13 cellular contexts compared by ENCODE assay signal in the genomic region with DNA sequence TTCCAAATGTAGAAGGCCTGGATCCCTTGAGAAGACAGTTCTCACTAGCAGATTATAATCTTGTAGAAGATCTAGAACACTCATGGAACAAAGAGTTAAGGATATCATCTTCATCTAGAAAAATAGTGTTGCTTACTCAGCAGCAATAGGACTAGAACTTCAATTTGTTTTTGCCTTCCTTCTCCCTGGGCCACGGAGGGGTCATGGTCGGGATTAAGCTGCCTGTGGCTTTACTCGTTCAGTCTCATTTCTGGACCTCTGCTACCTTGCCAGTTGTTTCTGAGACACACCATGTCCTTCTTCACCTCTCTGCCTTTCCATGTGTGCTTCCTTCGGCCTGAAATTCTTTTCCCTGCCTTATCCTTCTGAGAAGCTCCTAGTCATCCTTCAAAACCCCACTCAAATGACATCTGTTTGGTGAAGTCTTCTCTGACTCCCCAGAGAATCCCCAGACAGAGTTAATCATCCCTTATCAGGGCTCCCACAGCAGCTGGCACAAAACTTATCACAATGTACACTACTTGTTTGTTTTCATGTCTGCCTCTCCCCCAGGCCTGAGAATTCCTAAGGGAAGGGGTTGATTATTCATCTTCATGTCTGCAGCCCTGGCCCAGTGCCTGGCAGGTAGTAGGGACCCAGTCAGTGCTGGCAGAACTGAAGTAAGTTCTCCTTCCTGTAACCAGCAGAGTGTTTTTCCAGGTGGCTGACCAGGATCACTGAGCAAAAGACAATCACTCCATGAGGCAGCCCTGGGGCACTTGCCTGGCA. TPM values are rescaled to one million over a fixed set of nuclear protein-coding genes. Genes with fewer than 3 reads are reported as not detected.
DNase-seq lines count a peak whose midpoint lies in the region; ATAC-seq, FAIRE-seq and TF ChIP-seq lines count a peak whose summit lies in the region.
"Had no signal": no experiment of that assay in that cellular context is flagged by ENCODE, and none has a peak within 500 bp of the region (broad histone marks: within the 10 kb centered on the region; RNA-seq: fewer than 3 reads in every experiment).

No MANE protein-coding gene starts in this region.

- H2BK20ac ChIP-seq in H1 (ENCODE audit: low read length): no peak overlapping the region

- H4K91ac ChIP-seq in H1 (replicated peaks; ENCODE audit: insufficient read length, low read length): no peak overlapping the region

- H3K9me2 ChIP-seq in PC-9 (ENCODE audit: insufficient read depth): peaks cover 4% of the 10 kb centered on the region; the same call in 1 of the 2 replicates

- peaks cover 30% of the 10 kb centered on the region for H3K4me1 ChIP-seq in PC-9 (replicated peaks; ENCODE audit: insufficient read depth)
- peaks cover 0 to 2% (median 0%) of the 10 kb centered on the region in 4 experiments; a peak in 1 of 7 replicates for H3K4me1 ChIP-seq in H1 (replicated peaks in 1 of 4; ENCODE audit: control insufficient read depth in 3 of 4, insufficient read depth in 4 of 4, low read length in 3 of 4)
- peaks cover 13% of the 10 kb centered on the region for H3K4me1 ChIP-seq in mesodermal cell (ENCODE audit: control insufficient read depth, insufficient read depth, low read length, poor library complexity, severe bottlenecking)
- no peaks in the 10 kb centered on the region for H3K4me1 ChIP-seq in prostate gland (replicated peaks)

- TF ChIP-seq EP300 in H1 (IDR thresholded peaks at IDR 0.05; ENCODE audit: borderline replicate concordance in 1 of 2, low read depth in 2 of 2, low read length in 2 of 2): no peak

- peak; percentile 93 for DNase-seq in Daoy (ENCODE audit: low read depth)
- DNase-seq in PC-9: peak; percentile 72 to 88
- DNase-seq in H1 (ENCODE audit: low read depth in 1 of 2, low spot score in 2 of 2): no peak
- DNase-seq in activated CD4-positive, alpha-beta memory T cell treated with anti-CD3 and anti-CD28 coated beads for 36 hours: no peak
- no peak for DNase-seq in prostate gland (ENCODE audit: low spot score)
- no peak for DNase-seq in caudate nucleus (lab: John Stamatoyannopoulos, UW)
- no peak for DNase-seq in activated CD8-positive, alpha-beta memory T cell treated with anti-CD3 and anti-CD28 coated beads, Interleukin-2, amount 10 ng/mL, durations not matched to agents 7 days and 5 days
- DNase-seq: activated CD4-positive, alpha-beta T cell treated with anti-CD3 and anti-CD28 coated beads for 1 hour; CD4-positive, CD25-positive, alpha-beta regulatory T cell; NCI-H1105 had no signal

- no peak for TF ChIP-seq RAD21 in H1 (IDR thresholded peaks at IDR 0.05 in 1 of 2, conservative IDR thresholded peaks at IDR 0.05 in 1 of 2; ENCODE audit: low read depth in 2 of 2, low read length in 2 of 2)

- H3K36me3 ChIP-seq in PC-9 (ENCODE audit: low read depth) (no peaks in the 10 kb centered on the region), H1 (ENCODE audit: control insufficient read depth in 2 of 4, insufficient read depth in 4 of 4, low read length in 3 of 4) (no peaks in the 10 kb centered on the region), mesodermal cell (ENCODE audit: control insufficient read depth, insufficient read depth, low read length) (no peaks in the 10 kb centered on the region), prostate gland (no peaks in the 10 kb centered on the region)

- no peak overlapping the region for H2BK5ac ChIP-seq in H1 (ENCODE audit: low read depth, low read length)

- no peaks in the 10 kb centered on the region; the same call in 1 of the 2 replicates for H3K9me3 ChIP-seq in PC-9 (ENCODE audit: insufficient read depth, low read depth)
- H3K9me3 ChIP-seq in H1 (ENCODE audit: insufficient read depth in 2 of 2, low read depth in 1 of 2, low read length in 1 of 2): no peaks in the 10 kb centered on the region; a peak in 2 of 4 replicates
- no peaks in the 10 kb centered on the region for H3K9me3 ChIP-seq in mesodermal cell (ENCODE audit: control insufficient read depth, low read length)
- no peaks in the 10 kb centered on the region for H3K9me3 ChIP-seq in prostate gland

- H4K20me1 ChIP-seq in PC-9 (ENCODE audit: insufficient read depth): no peaks in the 10 kb centered on the region
- no peaks in the 10 kb centered on the region for H4K20me1 ChIP-seq in H1 (replicated peaks in 1 of 2; ENCODE audit: control insufficient read depth in 1 of 2, insufficient read depth in 2 of 2, low read length in 2 of 2)

- H3K27me3 Mint-ChIP-seq in activated CD4-positive, alpha-beta memory T cell treated with anti-CD3 and anti-CD28 coated beads for 36 hours: peaks cover 3% of the 10 kb centered on the region
- H3K27me3 Mint-ChIP-seq in activated CD8-positive, alpha-beta memory T cell treated with anti-CD3 and anti-CD28 coated beads, Interleukin-2, amount 10 ng/mL, durations not matched to agents 7 days and 5 days: peaks cover 5% of the 10 kb centered on the region

- H3K56ac ChIP-seq in H1 (replicated peaks; ENCODE audit: insufficient read length, low read depth, low read length): no peak overlapping the region

- TF ChIP-seq CTCF in PC-9 (conservative IDR thresholded peaks at IDR 0.05) (no peak), H1 (IDR thresholded peaks at IDR 0.05; ENCODE audit: control extremely low read depth in 1 of 3, insufficient read depth in 1 of 3, low read depth in 1 of 3, low read length in 3 of 3) (no peak), prostate gland (IDR thresholded peaks at IDR 0.05) (no peak)

- no peak overlapping the region for H3K27ac Mint-ChIP-seq in activated CD4-positive, alpha-beta memory T cell treated with anti-CD3 and anti-CD28 coated beads for 36 hours
- no peak overlapping the region for H3K27ac Mint-ChIP-seq in activated CD8-positive, alpha-beta memory T cell treated with anti-CD3 and anti-CD28 coated beads, Interleukin-2, amount 10 ng/mL, durations not matched to agents 7 days and 5 days
- H3K27ac Mint-ChIP-seq: activated T-helper 1 cell treated with anti-CD3 and anti-CD28 coated beads, Interleukin-12 subunit alpha, Interleukin-12 subunit beta, Interleukin-2, Interleukin-4 antibody, amounts not matched to agents 30 ng/mL and 10 ng/mL and 1 ng/mL, durations not matched to agents 14 hours and 24 hours and 36 hours; brain had no signal

- no TSS peak for BruUV-seq in PC-9 (replicated peaks; lab: Mats Ljungman, UMichigan)

- TF ChIP-seq POLR2A in H1 (IDR thresholded peaks at IDR 0.05; ENCODE audit: control extremely low read depth in 1 of 2, low read depth in 2 of 2, low read length in 2 of 2): no peak
- TF ChIP-seq POLR2A in prostate gland (IDR thresholded peaks at IDR 0.05): no peak

- H3K79me1 ChIP-seq in H1 (ENCODE audit: low read depth, low read length): no peaks in the 10 kb centered on the region

- no peak for FAIRE-seq in H1 (lab: Jason Lieb, UNC)

- no peak for ATAC-seq in activated CD8-positive, alpha-beta memory T cell treated with anti-CD3 and anti-CD28 coated beads, Interleukin-2, amount 10 ng/mL, durations not matched to agents 7 days and 5 days

- H2BK15ac ChIP-seq in H1 (ENCODE audit: low read length): peak overlapping the region; percentile 29; the same call in 1 of the 2 replicates

- no peak overlapping the region for H4K5ac ChIP-seq in H1 (ENCODE audit: insufficient read length, low read depth, low read length)

- H3K27ac ChIP-seq in PC-9 (peak overlapping the region; percentile 24), H1 (ENCODE audit: low read depth, low read length) (no peak overlapping the region), mesodermal cell (ENCODE audit: low read depth, low read length, severe bottlenecking) (peak overlapping the region; percentile 66), prostate gland (no peak overlapping the region), caudate nucleus (ENCODE audit: low read depth, low read length) (no peak overlapping the region)

- H3K23ac ChIP-seq in H1 (ENCODE audit: insufficient read length): no peak overlapping the region

- intact Hi-C loops in PC-9 (cut with micrococcal nuclease; ENCODE audit: unreplicated experiment): loop anchor here (1.0 kb wide), 1 partner anchor 242 kb away; no protein-coding TSS in a partner anchor
- intact Hi-C loops in activated CD4-positive, alpha-beta memory T cell treated with anti-CD3 and anti-CD28 coated beads for 36 hours (cut with micrococcal nuclease): no loop called here
- intact Hi-C loops in prostate gland (cut with DNase I): loop anchor here (10.0 kb wide), 2 partner anchors 62 to 408 kb away; no protein-coding TSS in a partner anchor

- no peak overlapping the region for H4K8ac ChIP-seq in H1 (ENCODE audit: extremely low read depth, insufficient read depth, low read length)

- H3K4me3 ChIP-seq in PC-9 (no peak overlapping the region), H1 (ENCODE audit: extremely low read depth in 1 of 4, insufficient read depth in 2 of 4, low read depth in 3 of 4, low read length in 4 of 4) (no peak overlapping the region), mesodermal cell (ENCODE audit: extremely low read depth, insufficient read depth, low read length, poor library complexity, severe bottlenecking) (no peak overlapping the region), prostate gland (no peak overlapping the region)

- H3K4ac ChIP-seq in H1 (replicated peaks; ENCODE audit: insufficient read length, low read depth, low read length): no peak overlapping the region

- H2AK5ac ChIP-seq in H1 (ENCODE audit: low read depth, low read length): no peak overlapping the region

- no peak overlapping the region for H2BK120ac ChIP-seq in H1 (replicated peaks; ENCODE audit: low read depth, low read length)

- H3K79me2 ChIP-seq in PC-9 (ENCODE audit: low read depth) (no peaks in the 10 kb centered on the region), H1 (ENCODE audit: control insufficient read depth in 1 of 2, insufficient read depth in 2 of 2, low read length in 2 of 2) (no peaks in the 10 kb centered on the region)

- no peaks in the 10 kb centered on the region for H3K36me3 Mint-ChIP-seq in activated CD4-positive, alpha-beta memory T cell treated with anti-CD3 and anti-CD28 coated beads for 36 hours
- H3K36me3 Mint-ChIP-seq in activated CD8-positive, alpha-beta memory T cell treated with anti-CD3 and anti-CD28 coated beads, Interleukin-2, amount 10 ng/mL, durations not matched to agents 7 days and 5 days: no peaks in the 10 kb centered on the region
- H3K36me3 Mint-ChIP-seq: brain; CD4-positive, CD25-positive, alpha-beta regulatory T cell had no signal

- no peaks in the 10 kb centered on the region for H3K9me3 Mint-ChIP-seq in activated CD4-positive, alpha-beta memory T cell treated with anti-CD3 and anti-CD28 coated beads for 36 hours
- no peaks in the 10 kb centered on the region for H3K9me3 Mint-ChIP-seq in activated CD8-positive, alpha-beta memory T cell treated with anti-CD3 and anti-CD28 coated beads, Interleukin-2, amount 10 ng/mL, durations not matched to agents 7 days and 5 days (ENCODE audit: low read depth)
- H3K9me3 Mint-ChIP-seq: activated T-helper 1 cell treated with anti-CD3 and anti-CD28 coated beads, Interleukin-12 subunit alpha, Interleukin-12 subunit beta, Interleukin-2, Interleukin-4 antibody, amounts not matched to agents 30 ng/mL and 10 ng/mL and 1 ng/mL, durations not matched to agents 14 hours and 24 hours and 36 hours had no signal

- 96% methylated on average over 4 of the region's 4 CpGs; no CpG with 5 or more reads in 1 of the 2 experiments for WGBS in H1 (ENCODE audit: extremely low coverage in 1 of 2, insufficient coverage in 1 of 2, insufficient read length in 1 of 2, insufficient replicate concordance in 2 of 2, low coverage in 1 of 2, low lambda C conversion rate in 2 of 2, missing lambda C conversion rate in 1 of 2), 2 experiments
- 91% methylated on average over 4 of the region's 4 CpGs for WGBS in mesodermal cell (ENCODE audit: insufficient coverage in 2 of 2), 2 experiments
- 93% methylated on average over 4 of the region's 4 CpGs for WGBS in prostate gland

- CTCF ChIA-PET in PC-9 (lab: Charles Lee) (interaction anchor here (1.0 kb wide), 2 partner anchors 12 to 97 kb away, joined by 3 to 5 read pairs; no protein-coding TSS in a partner anchor), H1 (lab: Charles Lee; ENCODE audit: partially characterized antibody) (interaction anchor here (0.9 to 3.1 kb wide), 7 partner anchors 9 to 240 kb away, joined by 3 to 12 read pairs (median 3); no protein-coding TSS in a partner anchor)
- CTCF ChIA-PET in activated CD4-positive, alpha-beta memory T cell treated with anti-CD3 and anti-CD28 coated beads for 36 hours (lab: Charles Lee): interaction anchor here (1.3 to 2.3 kb wide), 4 partner anchors 19 to 249 kb away, joined by 3 to 9 read pairs (median 5); no protein-coding TSS in a partner anchor
- CTCF ChIA-PET in activated CD8-positive, alpha-beta memory T cell treated with anti-CD3 and anti-CD28 coated beads, Interleukin-2, amount 10 ng/mL, durations not matched to agents 7 days and 5 days (lab: Charles Lee): interaction anchor here (0.9 to 1.2 kb wide), 5 partner anchors 14 to 405 kb away, joined by 3 to 4 read pairs (median 3); no protein-coding TSS in a partner anchor

- H2AFZ ChIP-seq in PC-9: no peak overlapping the region
- H2AFZ ChIP-seq in H1 (ENCODE audit: low read length): no peak overlapping the region

- peaks cover 3% of the 10 kb centered on the region; the same call in 1 of the 2 replicates for H3K23me2 ChIP-seq in H1 (ENCODE audit: low read depth, low read length)

- no peak overlapping the region for H3K9ac ChIP-seq in H1 (replicated peaks in 1 of 4; ENCODE audit: extremely low read depth in 1 of 4, low read depth in 3 of 4, low read length in 3 of 4)

- H3K4me3 Mint-ChIP-seq in activated CD4-positive, alpha-beta memory T cell treated with anti-CD3 and anti-CD28 coated beads for 36 hours: no peak overlapping the region
- H3K4me3 Mint-ChIP-seq in activated CD8-positive, alpha-beta memory T cell treated with anti-CD3 and anti-CD28 coated beads, Interleukin-2, amount 10 ng/mL, durations not matched to agents 7 days and 5 days: no peak overlapping the region
- H3K4me3 Mint-ChIP-seq: activated T-helper 1 cell treated with anti-CD3 and anti-CD28 coated beads, Interleukin-12 subunit alpha, Interleukin-12 subunit beta, Interleukin-2, Interleukin-4 antibody, amounts not matched to agents 30 ng/mL and 10 ng/mL and 1 ng/mL, durations not matched to agents 14 hours and 24 hours and 36 hours; brain; CD4-positive, CD25-positive, alpha-beta regulatory T cell had no signal

- POLR2A ChIA-PET in PC-9 (lab: Charles Lee; ENCODE audit: unreplicated experiment): interaction anchor here (0.6 to 1.0 kb wide), 6 partner anchors 12 to 441 kb away, joined by 3 to 5 read pairs (median 4); a partner anchor contains a TSS
- POLR2A ChIA-PET in H1 (lab: Charles Lee; ENCODE audit: partially characterized antibody): interaction anchor here (1.2 to 1.9 kb wide), 3 partner anchors 16 to 56 kb away, joined by 3 to 5 read pairs (median 4); a partner anchor contains a TSS
- POLR2A ChIA-PET in activated CD4-positive, alpha-beta memory T cell treated with anti-CD3 and anti-CD28 coated beads for 36 hours (lab: Charles Lee): no interaction called here

- no peaks in the 10 kb centered on the region for H3K27me3 ChIP-seq in PC-9 (ENCODE audit: insufficient read depth, low read depth)
- no peaks in the 10 kb centered on the region; a peak in 1 of 7 replicates for H3K27me3 ChIP-seq in H1 (replicated peaks in 1 of 4; ENCODE audit: control insufficient read depth in 3 of 4, extremely low read depth in 1 of 4, insufficient read depth in 3 of 4, low read length in 3 of 4)
- H3K27me3 ChIP-seq in prostate gland (replicated peaks; ENCODE audit: insufficient read depth): no peaks in the 10 kb centered on the region

- H3K4me1 Mint-ChIP-seq in activated CD4-positive, alpha-beta memory T cell treated with anti-CD3 and anti-CD28 coated beads for 36 hours (ENCODE audit: low read depth): peaks cover 9% of the 10 kb centered on the region
- H3K4me1 Mint-ChIP-seq in activated CD8-positive, alpha-beta memory T cell treated with anti-CD3 and anti-CD28 coated beads, Interleukin-2, amount 10 ng/mL, durations not matched to agents 7 days and 5 days: peaks cover 8% of the 10 kb centered on the region

- H3K18ac ChIP-seq in H1 (ENCODE audit: extremely low read depth, low read length): no peak overlapping the region

- no peak overlapping the region for H2BK12ac ChIP-seq in H1 (ENCODE audit: low read depth, low read length)

- H3K4me2 ChIP-seq in PC-9 (peak overlapping the region; percentile 24), H1 (ENCODE audit: insufficient read depth in 1 of 2, low read depth in 2 of 2, low read length in 2 of 2) (no peak overlapping the region)

- H3F3A ChIP-seq in PC-9 (ENCODE audit: insufficient read depth, low read depth): peaks cover 27% of the 10 kb centered on the region; the same call in 1 of the 2 replicates

- H3K14ac ChIP-seq in H1 (ENCODE audit: insufficient read length): no peak overlapping the region

RNA-seq across cellular contexts. Expression of a gene that starts 15.5 kb away (rescaled TPM):
- total RNA-seq in Daoy (2014; rRNA removed; shearing (Covaris generic)): 13.2 and 25.3 TPM in 2 replicates
- total RNA-seq in PC-9 (2021) (24.6 and 40.1 TPM in 2 replicates), prostate gland (10 to 100 TPM; 24.1 to 38.4 TPM)
- 61.2 and 65.4 TPM in 2 replicates for total RNA-seq in H1 (2021; fragmentation: NEBNext Ultra II Directional; extraction: Animal tissue kit (Norgen Biotek cat#: 25700))
- 15.6 and 23.4 TPM in 2 replicates for polyA plus RNA-seq in H1 (2011; rRNA removed)
- 21.0 TPM for polyA plus RNA-seq in H1 (2011; cell fraction: cytosol; rRNA removed)
- 15.8 TPM for polyA plus RNA-seq in H1 (2011; cell fraction: nucleus; rRNA removed)
- 19.2 to 25.4 TPM (median 21.4 TPM) in 4 replicates for polyA plus RNA-seq in H1 (2012, experiment 1 of 2)
- 6.7 TPM for polyA plus RNA-seq in H1 (2012, experiment 2 of 2)
- polyA plus RNA-seq in H1 (2013, experiment 1 of 2): 22.7 TPM
- 22.0 TPM for polyA plus RNA-seq in H1 (2013, experiment 2 of 2)
- polyA minus RNA-seq in H1 (2011; rRNA and poly(A)+ RNA removed): 53.7 and 54.8 TPM in 2 replicates
- polyA minus RNA-seq in H1 (2011; cell fraction: cytosol; rRNA and poly(A)+ RNA removed): 30.5 TPM
- polyA minus RNA-seq in H1 (2011; cell fraction: nucleus; rRNA and poly(A)+ RNA removed): 35.6 TPM
- polyA plus RNA-seq in mesodermal cell (2013, experiment 1 of 2): 20.8 TPM
- 18.8 TPM for polyA plus RNA-seq in mesodermal cell (2013, experiment 2 of 2)
- 10 to 100 TPM; 27.1 to 30.7 TPM for total RNA-seq in activated CD4-positive, alpha-beta memory T cell treated with anti-CD3 and anti-CD28 coated beads for 36 hours
- total RNA-seq in activated CD8-positive, alpha-beta memory T cell treated with anti-CD3 and anti-CD28 coated beads, Interleukin-2, amount 10 ng/mL, durations not matched to agents 7 days and 5 days: 10 to 100 TPM; 26.0 to 27.7 TPM

RNA-seq across cellular contexts. Expression of a gene that starts 56.2 kb away (rescaled TPM):
- total RNA-seq in Daoy (2014; rRNA removed; shearing (Covaris generic)): 17.9 and 19.4 TPM in 2 replicates
- 35.3 and 40.2 TPM in 2 replicates for total RNA-seq in PC-9 (2021)
- total RNA-seq in H1 (2021; fragmentation: NEBNext Ultra II Directional; extraction: Animal tissue kit (Norgen Biotek cat#: 25700)): 10.1 and 10.4 TPM in 2 replicates
- 6.6 and 7.3 TPM in 2 replicates for polyA plus RNA-seq in H1 (2011; rRNA removed)
- 9.6 TPM for polyA plus RNA-seq in H1 (2011; cell fraction: cytosol; rRNA removed)
- 6.9 TPM for polyA plus RNA-seq in H1 (2011; cell fraction: nucleus; rRNA removed)
- polyA plus RNA-seq in H1 (2012, experiment 1 of 2): 8.2 to 9.3 TPM (median 8.9 TPM) in 4 replicates
- 4.6 TPM for polyA plus RNA-seq in H1 (2012, experiment 2 of 2)
- polyA plus RNA-seq in H1 (2013, experiment 1 of 2): 7.2 TPM
- polyA plus RNA-seq in H1 (2013, experiment 2 of 2): 7.5 TPM
- polyA minus RNA-seq in H1 (2011; rRNA and poly(A)+ RNA removed): 8.1 and 9.4 TPM in 2 replicates
- 4.2 TPM for polyA minus RNA-seq in H1 (2011; cell fraction: cytosol; rRNA and poly(A)+ RNA removed)
- 5.5 TPM for polyA minus RNA-seq in H1 (2011; cell fraction: nucleus; rRNA and poly(A)+ RNA removed)
- 8.8 TPM for polyA plus RNA-seq in mesodermal cell (2013, experiment 1 of 2)
- polyA plus RNA-seq in mesodermal cell (2013, experiment 2 of 2): 7.9 TPM
- 1 to 10 TPM; 3.0 to 4.1 TPM for total RNA-seq in activated CD4-positive, alpha-beta memory T cell treated with anti-CD3 and anti-CD28 coated beads for 36 hours
- total RNA-seq in prostate gland: 10 to 100 TPM; 15.2 to 29.0 TPM
- 1 to 10 TPM; 1.7 to 2.5 TPM for total RNA-seq in activated CD8-positive, alpha-beta memory T cell treated with anti-CD3 and anti-CD28 coated beads, Interleukin-2, amount 10 ng/mL, durations not matched to agents 7 days and 5 days

Comparison
In these comparisons a context has a peak if more than half of its experiments do, and no peak if none do; other contexts are left out.
1. DNase-seq: peak in Daoy (single experiment) and PC-9 (2 of 2); none in H1 (0 of 2), activated CD4-positive, alpha-beta memory T cell treated with anti-CD3 and anti-CD28 coated beads for 36 hours (single experiment), prostate gland (single experiment), caudate nucleus (0 of 61) and activated CD8-positive, alpha-beta memory T cell treated with anti-CD3 and anti-CD28 coated beads, Interleukin-2, amount 10 ng/mL, durations not matched to agents 7 days and 5 days (single experiment).
2. H3K27ac ChIP-seq: peak in PC-9 (single experiment) and mesodermal cell (single experiment); none in H1 (single experiment), prostate gland (0 of 2) and caudate nucleus (single experiment).